In the genomic region with DNA sequence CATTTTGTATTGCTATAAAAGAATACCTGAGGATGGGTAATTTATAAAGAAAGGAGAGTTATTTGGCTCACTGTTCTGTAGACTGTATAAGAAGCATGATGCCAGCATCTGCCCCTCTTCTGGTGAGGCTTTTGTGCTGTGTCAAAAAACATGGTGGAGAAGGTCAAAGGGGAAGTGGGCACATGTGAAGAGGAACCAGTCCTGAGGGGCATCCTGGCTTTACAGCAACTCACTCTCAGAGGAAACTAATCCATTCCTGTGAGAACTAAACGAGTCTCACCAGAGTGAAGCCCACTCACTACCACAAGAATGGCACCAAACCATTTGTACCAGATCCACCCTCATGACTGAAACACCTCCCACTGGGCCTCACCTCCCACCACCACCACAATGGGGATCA, we compare ENCODE assay signal across 26 cellular contexts. TPM values are rescaled to one million over a fixed set of nuclear protein-coding genes. Genes with fewer than 3 reads are reported as not detected.
DNase-seq lines count a peak whose midpoint lies in the region; ATAC-seq lines count a peak whose summit lies in the region.
"Had no signal": no experiment of that assay in that cellular context is flagged by ENCODE, and none has a peak within 500 bp of the region (broad histone marks: within the 10 kb centered on the region; RNA-seq: fewer than 3 reads in every experiment).

No MANE protein-coding gene starts in this region.

- no peak for DNase-seq in activated T-cell treated with anti-CD3 and anti-CD28 coated beads, Interleukin-2, amount 50 U/mL, for 24 hours
- DNase-seq in activated T-cell treated with anti-CD3 and anti-CD28 coated beads for 4 hours = no peak
- no peak for DNase-seq in activated T-helper 2 cell treated with anti-CD3 and anti-CD28 coated beads, Interferon-gamma antibody, Interleukin-2, Interleukin-4, amounts not matched to agents 10 μg/mL and 5 μg/mL and 100 μg/mL, durations not matched to agents 14 hours and 24 hours and 36 hours (ENCODE audit: low spot score)
- DNase-seq in stimulated activated naive CD8-positive, alpha-beta T cell treated with anti-CD3 and anti-CD28 coated beads, Interleukin-15, Interleukin-2, amounts not matched to agents 100 U/mL and 50 U/mL, for 24 hours = no peak
- DNase-seq in islet precursor cell = no peak
- no peak for DNase-seq in SHP77 (lab: John Stamatoyannopoulos, UW)
- DNase-seq: activated CD8-positive, alpha-beta memory T cell treated with anti-CD3 and anti-CD28 coated beads, Interleukin-2, amount 50 U/mL, for 4 hours; C1 segment of cervical spinal cord; DMS53; effector memory CD4-positive, alpha-beta T cell; GM23248; NCI-H1930; NCI-H226; pancreas; right cardiac atrium; T-helper 9 cell; uterus had no signal

- peak overlapping the region; percentile 81 for H3K27ac Mint-ChIP-seq in activated T-cell treated with anti-CD3 and anti-CD28 coated beads, Interleukin-2, amount 50 U/mL, for 24 hours
- H3K27ac Mint-ChIP-seq in activated T-helper 2 cell treated with anti-CD3 and anti-CD28 coated beads, Interferon-gamma antibody, Interleukin-2, Interleukin-4, amounts not matched to agents 10 μg/mL and 5 μg/mL and 100 μg/mL, durations not matched to agents 14 hours and 24 hours and 36 hours = peak overlapping the region; percentile 56

- peaks cover 5% of the 10 kb centered on the region for H3K36me3 Mint-ChIP-seq in activated T-cell treated with anti-CD3 and anti-CD28 coated beads, Interleukin-2, amount 50 U/mL, for 24 hours (ENCODE audit: low read depth)
- peaks cover 13% of the 10 kb centered on the region for H3K36me3 Mint-ChIP-seq in activated T-helper 2 cell treated with anti-CD3 and anti-CD28 coated beads, Interferon-gamma antibody, Interleukin-2, Interleukin-4, amounts not matched to agents 10 μg/mL and 5 μg/mL and 100 μg/mL, durations not matched to agents 14 hours and 24 hours and 36 hours (ENCODE audit: low read depth)

- H3K9me3 Mint-ChIP-seq in activated T-cell treated with anti-CD3 and anti-CD28 coated beads, Interleukin-2, amount 50 U/mL, for 24 hours = peaks cover 13% of the 10 kb centered on the region
- H3K9me3 Mint-ChIP-seq in activated T-helper 2 cell treated with anti-CD3 and anti-CD28 coated beads, Interferon-gamma antibody, Interleukin-2, Interleukin-4, amounts not matched to agents 10 μg/mL and 5 μg/mL and 100 μg/mL, durations not matched to agents 14 hours and 24 hours and 36 hours = peaks cover 18% of the 10 kb centered on the region

- peak overlapping the region; percentile 37 for H3K4me3 Mint-ChIP-seq in activated T-cell treated with anti-CD3 and anti-CD28 coated beads, Interleukin-2, amount 50 U/mL, for 24 hours
- H3K4me3 Mint-ChIP-seq in activated T-helper 2 cell treated with anti-CD3 and anti-CD28 coated beads, Interferon-gamma antibody, Interleukin-2, Interleukin-4, amounts not matched to agents 10 μg/mL and 5 μg/mL and 100 μg/mL, durations not matched to agents 14 hours and 24 hours and 36 hours (ENCODE audit: low read depth) = no peak overlapping the region

- intact Hi-C loops in activated T-helper 2 cell treated with anti-CD3 and anti-CD28 coated beads, Interferon-gamma antibody, Interleukin-2, Interleukin-4, amounts not matched to agents 10 μg/mL and 5 μg/mL and 100 μg/mL, durations not matched to agents 14 hours and 24 hours and 36 hours (cut with micrococcal nuclease) = no loop called here

- H3K27ac ChIP-seq in KOPT-K1 (ENCODE audit: low read depth, low read length, poor library complexity, severe bottlenecking) = peak overlapping the region; percentile 64
- H3K27ac ChIP-seq: esophagus muscularis mucosa, gastroesophageal sphincter, GM23248, pancreas, SK-N-MC, suprapubic skin, uterus had no signal

- peaks cover 5% of the 10 kb centered on the region for H3K9me3 ChIP-seq in KOPT-K1 (ENCODE audit: insufficient read depth, low read length, poor library complexity, severe bottlenecking)
- H3K9me3 ChIP-seq: esophagus muscularis mucosa, gastroesophageal sphincter, pancreas, suprapubic skin, uterus had no signal

- ATAC-seq in stimulated activated naive CD8-positive, alpha-beta T cell treated with anti-CD3 and anti-CD28 coated beads, Interleukin-15, Interleukin-2, amounts not matched to agents 100 U/mL and 50 U/mL, for 24 hours = peak; percentile 35
- ATAC-seq in HG02623 (IDR thresholded peaks at IDR 0.05; ENCODE audit: unreplicated experiment) = no peak
- ATAC-seq: gastroesophageal sphincter, K562, pancreas, right cardiac atrium had no signal

- peaks cover 45% of the 10 kb centered on the region for H3K4me1 Mint-ChIP-seq in activated T-cell treated with anti-CD3 and anti-CD28 coated beads, Interleukin-2, amount 50 U/mL, for 24 hours (ENCODE audit: low read depth)
- peaks cover 28% of the 10 kb centered on the region for H3K4me1 Mint-ChIP-seq in activated T-helper 2 cell treated with anti-CD3 and anti-CD28 coated beads, Interferon-gamma antibody, Interleukin-2, Interleukin-4, amounts not matched to agents 10 μg/mL and 5 μg/mL and 100 μg/mL, durations not matched to agents 14 hours and 24 hours and 36 hours (ENCODE audit: low read depth)

- H3K27me3 Mint-ChIP-seq in activated T-cell treated with anti-CD3 and anti-CD28 coated beads, Interleukin-2, amount 50 U/mL, for 24 hours = no peaks in the 10 kb centered on the region
- H3K27me3 Mint-ChIP-seq in activated T-helper 2 cell treated with anti-CD3 and anti-CD28 coated beads, Interferon-gamma antibody, Interleukin-2, Interleukin-4, amounts not matched to agents 10 μg/mL and 5 μg/mL and 100 μg/mL, durations not matched to agents 14 hours and 24 hours and 36 hours (ENCODE audit: low read depth) = no peaks in the 10 kb centered on the region

- H3K36me3 ChIP-seq in KOPT-K1 (ENCODE audit: insufficient read depth, low read length) = no peaks in the 10 kb centered on the region
- H3K36me3 ChIP-seq: esophagus muscularis mucosa, gastroesophageal sphincter, pancreas, suprapubic skin, uterus had no signal

RNA-seq across cellular contexts. Expression of gene SELP, which starts 18.8 kb away (rescaled TPM):
- 0.16 and 0.25 TPM in 2 replicates for total RNA-seq in activated T-helper 2 cell treated with anti-CD3 and anti-CD28 coated beads, Interferon-gamma antibody, Interleukin-2, Interleukin-4, amounts not matched to agents 10 μg/mL and 5 μg/mL and 100 μg/mL, durations not matched to agents 14 hours and 24 hours and 36 hours
- total RNA-seq: GM23248, K562, kidney epithelial cell, RPMI7951 had no signal
